13 cellular contexts compared by ENCODE assay signal in the genomic region with DNA sequence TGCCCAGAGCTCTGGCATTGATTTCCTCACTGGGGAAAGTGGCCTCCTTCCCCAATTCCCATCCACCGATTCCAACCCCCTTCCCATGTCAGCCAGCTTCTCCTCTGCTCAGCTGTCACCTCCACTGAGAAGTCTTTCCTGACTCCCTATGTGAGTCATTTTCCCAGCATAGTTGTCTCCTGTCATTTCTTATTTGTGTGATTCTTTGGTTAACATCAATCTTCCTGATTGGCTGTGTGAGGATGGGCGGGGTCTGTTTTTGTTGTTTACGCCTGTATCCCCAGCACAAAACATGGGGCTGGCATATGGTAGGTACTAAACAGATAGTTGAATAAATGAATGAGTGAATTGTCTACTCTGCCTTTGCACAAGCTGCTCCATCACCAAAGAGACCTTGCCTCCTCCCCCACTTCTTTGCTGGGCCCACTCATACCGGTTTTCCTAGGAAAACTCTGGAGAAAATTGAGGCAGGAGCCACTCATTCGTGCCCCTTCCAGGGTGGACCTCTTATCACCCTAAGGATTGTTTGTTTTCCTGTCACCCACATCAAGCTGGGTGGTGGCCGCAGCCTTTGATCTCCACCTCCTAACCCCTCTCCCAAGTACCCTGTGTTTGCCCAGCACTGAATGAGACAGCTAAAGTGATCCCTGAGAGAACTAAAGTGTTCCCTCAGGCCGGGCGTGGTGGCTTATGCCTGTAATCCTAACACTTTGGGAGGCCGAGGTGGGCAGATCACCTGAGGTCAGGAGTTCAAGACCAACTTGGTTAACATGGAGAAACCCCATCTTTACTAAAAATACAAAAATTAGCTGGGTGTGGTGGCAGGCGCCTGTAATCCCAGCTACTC. TPM values are rescaled to one million over a fixed set of nuclear protein-coding genes. Genes with fewer than 3 reads are reported as not detected.
A peak's percentile ranks its signal among the peaks of the same experiment; 100 is the strongest.
DNase-seq lines count a peak whose midpoint lies in the region; ATAC-seq and TF ChIP-seq lines count a peak whose summit lies in the region.
"Had no signal": no experiment of that assay in that cellular context is flagged by ENCODE, and none has a peak within 500 bp of the region (broad histone marks: within the 10 kb centered on the region; RNA-seq: fewer than 3 reads in every experiment).

No MANE protein-coding gene starts in this region.

- H3K4me1 Mint-ChIP-seq in MCF 10A (ENCODE audit: insufficient read depth, unreplicated experiment) (peaks cover 45% of the 10 kb centered on the region), mesothelial cell of epicardium (peaks cover 39% of the 10 kb centered on the region)

- no peak overlapping the region for H3K27ac Mint-ChIP-seq in MCF 10A (ENCODE audit: low read depth, unreplicated experiment)
- H3K27ac Mint-ChIP-seq in mesothelial cell of epicardium = peak overlapping the region; percentile 31
- H3K27ac Mint-ChIP-seq: activated naive CD4-positive, alpha-beta T cell treated with anti-CD3 and anti-CD28 coated beads, Interleukin-2, amount 50 U/mL, for 72 hours had no signal

- ATAC-seq in HG02973 (IDR thresholded peaks at IDR 0.05; ENCODE audit: unreplicated experiment) = no peak
- ATAC-seq: activated naive CD4-positive, alpha-beta T cell treated with anti-CD3 and anti-CD28 coated beads, Interleukin-2, amount 50 U/mL, for 72 hours; Panc1 had no signal

- no peaks in the 10 kb centered on the region for H3F3A ChIP-seq in GM23248 (ENCODE audit: insufficient read depth)

- H3K4me3 Mint-ChIP-seq in MCF 10A (ENCODE audit: unreplicated experiment) (no peak overlapping the region), mesothelial cell of epicardium (peak overlapping the region; percentile 47)

- POLR2A ChIA-PET in MCF 10A (lab: Yijun Ruan, JAX) = interaction anchor here (0.6 to 4.3 kb wide), 5 partner anchors 9 to 218 kb away, joined by 3 to 36 read pairs (median 4); partner anchors contain the start of gene PGAP3

- no peaks in the 10 kb centered on the region for H3K79me2 ChIP-seq in GM23248 (ENCODE audit: insufficient read depth)

- no peak overlapping the region for H2AFZ ChIP-seq in GM23248

- H3K4me3 ChIP-seq in GM23248 = no peak overlapping the region
- H3K4me3 ChIP-seq: thoracic aorta had no signal

- 72 to 75% methylated on average over 10 of the region's 10 CpGs for WGBS in GM23248 (ENCODE audit: low coverage in 1 of 2, low lambda C conversion rate in 2 of 2, missing lambda C conversion rate in 2 of 2), 2 experiments

- H3K4me1 ChIP-seq in GM23248 (ENCODE audit: insufficient read depth) = peaks cover 20% of the 10 kb centered on the region

- no peaks in the 10 kb centered on the region for H3K9me3 ChIP-seq in GM23248 (ENCODE audit: low read depth)
- H3K9me3 ChIP-seq: thoracic aorta had no signal

- CTCF ChIA-PET in MCF 10A (lab: Yijun Ruan, JAX) = interaction anchor here (0.6 to 1.4 kb wide), 4 partner anchors 31 to 113 kb away, joined by 3 read pairs; no protein-coding TSS in a partner anchor

- intact Hi-C loops in MCF 10A (cut with micrococcal nuclease) = loop anchor here (5.0 kb wide), 1 partner anchor 114 kb away; no protein-coding TSS in a partner anchor

- H3K27ac ChIP-seq in 22Rv1 (peak overlapping the region; percentile 98), GM23248 (no peak overlapping the region)
- H3K27ac ChIP-seq: HL-60, thoracic aorta had no signal

- no peak overlapping the region for H3K4me2 ChIP-seq in GM23248 (ENCODE audit: unreplicated experiment)

- TF ChIP-seq CTCF in 22Rv1 (IDR thresholded peaks at IDR 0.05) (no peak), MCF 10A (IDR thresholded peaks at IDR 0.05; ENCODE audit: unreplicated experiment) (no peak), mesothelial cell of epicardium (IDR thresholded peaks at IDR 0.05; ENCODE audit: unreplicated experiment) (no peak)

- in situ Hi-C loops in GM23248 (cut with MboI) = no loop called here

- H3K9me3 Mint-ChIP-seq in MCF 10A (ENCODE audit: unreplicated experiment) (no peaks in the 10 kb centered on the region), mesothelial cell of epicardium (no peaks in the 10 kb centered on the region)
- H3K9me3 Mint-ChIP-seq: activated naive CD4-positive, alpha-beta T cell treated with anti-CD3 and anti-CD28 coated beads, Interleukin-2, amount 50 U/mL, for 72 hours had no signal

- H3K36me3 Mint-ChIP-seq in MCF 10A (ENCODE audit: insufficient read depth, unreplicated experiment) = no peaks in the 10 kb centered on the region
- no peaks in the 10 kb centered on the region for H3K36me3 Mint-ChIP-seq in mesothelial cell of epicardium
- H3K36me3 Mint-ChIP-seq: activated naive CD4-positive, alpha-beta T cell treated with anti-CD3 and anti-CD28 coated beads, Interleukin-2, amount 50 U/mL, for 72 hours had no signal

- no peaks in the 10 kb centered on the region for H3K9me2 ChIP-seq in GM23248 (ENCODE audit: insufficient read depth)

- peaks cover 4% of the 10 kb centered on the region; the same call in 1 of the 2 replicates for H3K27me3 ChIP-seq in GM23248 (replicated peaks; ENCODE audit: insufficient read depth)

- peak; percentile 58 for DNase-seq in LHCN-M2 (ENCODE audit: low read depth)
- DNase-seq in MCF 10A (ENCODE audit: unreplicated experiment) = peak; percentile 42
- no peak for DNase-seq in mesothelial cell of epicardium (ENCODE audit: low spot score in 2 of 2, unreplicated experiment in 2 of 2)
- DNase-seq in OCI-M1 (lab: John Stamatoyannopoulos, UW) = no peak
- no peak for DNase-seq in GM23248
- DNase-seq in HUDEP-2 (lab: John Stamatoyannopoulos, UW; ENCODE audit: unreplicated experiment in 76 of 76) = no peak
- DNase-seq: NCI-H2227 treated with DMSO at 0.1 percent for 48 hours had no signal

- BruUV-seq in MCF 10A (replicated peaks; lab: Mats Ljungman, UMichigan) = no TSS peak

- no peaks in the 10 kb centered on the region for H4K20me1 ChIP-seq in GM23248 (ENCODE audit: insufficient read depth)

- H3K27me3 Mint-ChIP-seq in MCF 10A (ENCODE audit: insufficient read depth, unreplicated experiment) (peaks cover 11% of the 10 kb centered on the region), mesothelial cell of epicardium (ENCODE audit: low read depth) (peaks cover 29% of the 10 kb centered on the region)

- no peak overlapping the region for H3K9ac ChIP-seq in GM23248

- H3K36me3 ChIP-seq in GM23248 (ENCODE audit: low read depth) = no peaks in the 10 kb centered on the region
- H3K36me3 ChIP-seq: thoracic aorta had no signal

RNA-seq across cellular contexts. Expression of gene GRB7, which starts 1.2 kb away (rescaled TPM):
- total RNA-seq in LHCN-M2 (2014; rRNA removed) (0.06 TPM in 2 replicates), MCF 10A (2022) (7.3 and 10.3 TPM in 2 replicates), mesothelial cell of epicardium (44.6 to 53.3 TPM (median 46.4 TPM) in 3 replicates)
- polyA plus RNA-seq in LHCN-M2 (2012) = 0.04 TPM
- total RNA-seq in GM23248 (2014; rRNA removed; shearing (Covaris generic)) = 0.25 TPM in 1 of 2 replicates, not detected in the other
- not detected in 2 replicates for polyA plus RNA-seq in GM23248 (2016; fragmentation: Nextera tagmentation; extraction: Ambion mirVana)

RNA-seq across cellular contexts. Expression of gene MIEN1, which starts 6.2 kb away (rescaled TPM):
- total RNA-seq in LHCN-M2 (2014; rRNA removed) (68.3 and 71.0 TPM in 2 replicates), MCF 10A (2022) (42.1 and 51.3 TPM in 2 replicates), mesothelial cell of epicardium (35.3 to 35.9 TPM (median 35.3 TPM) in 3 replicates)
- polyA plus RNA-seq in LHCN-M2 (2012) = 122 TPM
- 33.6 and 37.1 TPM in 2 replicates for total RNA-seq in GM23248 (2014; rRNA removed; shearing (Covaris generic))
- polyA plus RNA-seq in GM23248 (2016; fragmentation: Nextera tagmentation; extraction: Ambion mirVana) = 85.4 and 88.4 TPM in 2 replicates

RNA-seq across cellular contexts. Expression of gene ERBB2, which starts 36.7 kb away (rescaled TPM):
- 35.8 and 39.8 TPM in 2 replicates for total RNA-seq in LHCN-M2 (2014; rRNA removed)
- 39.0 TPM for polyA plus RNA-seq in LHCN-M2 (2012)
- 33.3 and 33.7 TPM in 2 replicates for total RNA-seq in MCF 10A (2022)
- total RNA-seq in mesothelial cell of epicardium = 141 to 146 TPM (median 142 TPM) in 3 replicates
- 45.8 and 55.4 TPM in 2 replicates for total RNA-seq in GM23248 (2014; rRNA removed; shearing (Covaris generic))
- 28.5 and 30.3 TPM in 2 replicates for polyA plus RNA-seq in GM23248 (2016; fragmentation: Nextera tagmentation; extraction: Ambion mirVana)

RNA-seq across cellular contexts. Expression of gene PGAP3, which starts 48.7 kb away (rescaled TPM):
- 14.0 and 16.1 TPM in 2 replicates for total RNA-seq in LHCN-M2 (2014; rRNA removed)
- 8.6 TPM for polyA plus RNA-seq in LHCN-M2 (2012)
- 10.0 and 13.2 TPM in 2 replicates for total RNA-seq in MCF 10A (2022)
- 36.8 to 39.1 TPM (median 37.1 TPM) in 3 replicates for total RNA-seq in mesothelial cell of epicardium
- total RNA-seq in GM23248 (2014; rRNA removed; shearing (Covaris generic)) = 14.2 and 15.3 TPM in 2 replicates
- 9.2 and 10.6 TPM in 2 replicates for polyA plus RNA-seq in GM23248 (2016; fragmentation: Nextera tagmentation; extraction: Ambion mirVana)

Comparison
In these comparisons a context has a peak if more than half of its experiments do, and no peak if none do; other contexts are left out.
1. DNase-seq: peak in LHCN-M2 (single experiment) and MCF 10A (single experiment); none in mesothelial cell of epicardium (0 of 2), OCI-M1 (single experiment), GM23248 (single experiment) and HUDEP-2 (0 of 76).